Comparison of ENCODE assay signal across 9 cellular contexts in the genomic region with DNA sequence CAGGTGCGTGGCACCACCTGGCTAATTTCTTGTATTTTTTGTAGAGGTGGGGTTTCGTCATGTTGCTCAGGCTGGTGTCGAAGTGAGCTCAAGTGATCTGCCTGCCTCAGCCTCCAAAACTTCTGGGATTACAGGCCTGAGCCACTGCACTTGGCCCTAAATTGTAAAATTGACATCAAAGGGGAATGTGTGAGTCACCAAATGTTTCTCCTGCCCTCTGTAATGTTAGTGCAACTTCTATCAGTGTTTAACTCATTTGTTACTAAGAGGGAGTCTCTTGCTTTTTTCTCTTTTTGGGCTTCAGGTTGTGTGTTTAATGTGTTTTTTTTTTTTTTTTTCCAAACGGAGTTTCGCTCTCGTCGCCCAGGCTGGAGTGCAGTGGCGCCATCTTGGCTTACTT. TPM values are rescaled to one million over a fixed set of nuclear protein-coding genes. Genes with fewer than 3 reads are reported as not detected.
DNase-seq lines count a peak whose midpoint lies in the region; ATAC-seq and TF ChIP-seq lines count a peak whose summit lies in the region.
"Had no signal": no experiment of that assay in that cellular context is flagged by ENCODE, and none has a peak within 500 bp of the region (broad histone marks: within the 10 kb centered on the region; RNA-seq: fewer than 3 reads in every experiment).

No MANE protein-coding gene starts in this region.

- no peak overlapping the region for H3K27ac Mint-ChIP-seq in activated T-cell treated with anti-CD3 and anti-CD28 coated beads, Interleukin-2, amount 50 U/mL, for 72 hours
- no peak overlapping the region for H3K27ac Mint-ChIP-seq in activated T-helper 1 cell treated with anti-CD3 and anti-CD28 coated beads, Interleukin-12 subunit alpha, Interleukin-12 subunit beta, Interleukin-2, Interleukin-4 antibody, amounts not matched to agents 30 ng/mL and 10 ng/mL and 1 ng/mL, durations not matched to agents 14 hours and 24 hours and 36 hours

- no peak for TF ChIP-seq CTCF in suprapubic skin (IDR thresholded peaks at IDR 0.05)

- H3K4me1 ChIP-seq in suprapubic skin, result peaks cover 37% of the 10 kb centered on the region

- peaks cover 3% of the 10 kb centered on the region for H3K36me3 ChIP-seq in suprapubic skin

- peaks cover 24% of the 10 kb centered on the region for H3K4me1 Mint-ChIP-seq in activated T-cell treated with anti-CD3 and anti-CD28 coated beads, Interleukin-2, amount 50 U/mL, for 72 hours (ENCODE audit: low read depth)
- H3K4me1 Mint-ChIP-seq in activated T-helper 1 cell treated with anti-CD3 and anti-CD28 coated beads, Interleukin-12 subunit alpha, Interleukin-12 subunit beta, Interleukin-2, Interleukin-4 antibody, amounts not matched to agents 30 ng/mL and 10 ng/mL and 1 ng/mL, durations not matched to agents 14 hours and 24 hours and 36 hours (ENCODE audit: low read depth), result peaks cover 27% of the 10 kb centered on the region

- no peaks in the 10 kb centered on the region for H3K27me3 ChIP-seq in suprapubic skin

- peak overlapping the region; percentile 70 for H3K27ac ChIP-seq in suprapubic skin
- H3K27ac ChIP-seq in substantia nigra (ENCODE audit: low read depth, low read length, poor library complexity, severe bottlenecking), result no peak overlapping the region
- H3K27ac ChIP-seq: C4-2B had no signal

- 67% methylated on average over 8 of the region's 8 CpGs for WGBS in suprapubic skin

- peaks cover 1 to 3% of the 10 kb centered on the region in 2 donors for H3K36me3 Mint-ChIP-seq in activated T-cell treated with anti-CD3 and anti-CD28 coated beads, Interleukin-2, amount 50 U/mL, for 72 hours (ENCODE audit: insufficient read depth in 2 of 2)
- peaks cover 9% of the 10 kb centered on the region for H3K36me3 Mint-ChIP-seq in activated T-helper 1 cell treated with anti-CD3 and anti-CD28 coated beads, Interleukin-12 subunit alpha, Interleukin-12 subunit beta, Interleukin-2, Interleukin-4 antibody, amounts not matched to agents 30 ng/mL and 10 ng/mL and 1 ng/mL, durations not matched to agents 14 hours and 24 hours and 36 hours (ENCODE audit: low read depth)

- ATAC-seq in activated T-cell treated with anti-CD3 and anti-CD28 coated beads, Interleukin-2, amount 50 U/mL, for 72 hours (replicated peaks in 1 of 2), result no peak

- no peak for TF ChIP-seq POLR2A in suprapubic skin (IDR thresholded peaks at IDR 0.05)

- no peaks in the 10 kb centered on the region for H3K9me3 Mint-ChIP-seq in activated T-cell treated with anti-CD3 and anti-CD28 coated beads, Interleukin-2, amount 50 U/mL, for 72 hours
- no peaks in the 10 kb centered on the region for H3K9me3 Mint-ChIP-seq in activated T-helper 1 cell treated with anti-CD3 and anti-CD28 coated beads, Interleukin-12 subunit alpha, Interleukin-12 subunit beta, Interleukin-2, Interleukin-4 antibody, amounts not matched to agents 30 ng/mL and 10 ng/mL and 1 ng/mL, durations not matched to agents 14 hours and 24 hours and 36 hours

- H3K9me3 ChIP-seq in suprapubic skin, result no peaks in the 10 kb centered on the region

- H3K4me3 Mint-ChIP-seq in activated T-cell treated with anti-CD3 and anti-CD28 coated beads, Interleukin-2, amount 50 U/mL, for 72 hours, result peak overlapping the region; percentile 42 to 54
- H3K4me3 Mint-ChIP-seq in activated T-helper 1 cell treated with anti-CD3 and anti-CD28 coated beads, Interleukin-12 subunit alpha, Interleukin-12 subunit beta, Interleukin-2, Interleukin-4 antibody, amounts not matched to agents 30 ng/mL and 10 ng/mL and 1 ng/mL, durations not matched to agents 14 hours and 24 hours and 36 hours, result peak overlapping the region; percentile 73

- TF ChIP-seq EP300 in suprapubic skin (IDR thresholded peaks at IDR 0.05), result no peak

- H3K27me3 Mint-ChIP-seq in activated T-cell treated with anti-CD3 and anti-CD28 coated beads, Interleukin-2, amount 50 U/mL, for 72 hours (ENCODE audit: low read depth), result no peaks in the 10 kb centered on the region
- no peaks in the 10 kb centered on the region for H3K27me3 Mint-ChIP-seq in activated T-helper 1 cell treated with anti-CD3 and anti-CD28 coated beads, Interleukin-12 subunit alpha, Interleukin-12 subunit beta, Interleukin-2, Interleukin-4 antibody, amounts not matched to agents 30 ng/mL and 10 ng/mL and 1 ng/mL, durations not matched to agents 14 hours and 24 hours and 36 hours (ENCODE audit: insufficient read depth)

- peak overlapping the region; percentile 87 for H3K4me3 ChIP-seq in suprapubic skin

- no peak for DNase-seq in activated T-cell treated with anti-CD3 and anti-CD28 coated beads, Interleukin-2, amount 50 U/mL, for 72 hours
- DNase-seq in activated T-cell treated with anti-CD3 and anti-CD28 coated beads for 4 hours, result no peak
- DNase-seq in activated T-helper 1 cell treated with anti-CD3 and anti-CD28 coated beads, Interleukin-12 subunit alpha, Interleukin-12 subunit beta, Interleukin-2, Interleukin-4 antibody, amounts not matched to agents 30 ng/mL and 10 ng/mL and 1 ng/mL, durations not matched to agents 14 hours and 24 hours and 36 hours (ENCODE audit: low spot score), result no peak
- DNase-seq in glomerular visceral epithelial cell (ENCODE audit: extremely low spot score), result peak; percentile 31
- DNase-seq in suprapubic skin (ENCODE audit: low spot score in 2 of 2), result no peak
- no peak for DNase-seq in substantia nigra (lab: John Stamatoyannopoulos, UW)
- DNase-seq in OCI-M1 (lab: John Stamatoyannopoulos, UW), result no peak
- no peak for DNase-seq in posterior cingulate gyrus

- intact Hi-C loops in activated T-helper 1 cell treated with anti-CD3 and anti-CD28 coated beads, Interleukin-12 subunit alpha, Interleukin-12 subunit beta, Interleukin-2, Interleukin-4 antibody, amounts not matched to agents 30 ng/mL and 10 ng/mL and 1 ng/mL, durations not matched to agents 14 hours and 24 hours and 36 hours (cut with micrococcal nuclease), result loop anchor here (5.0 kb wide), 1 partner anchor 979 kb away; a partner anchor contains a TSS
- intact Hi-C loops in posterior cingulate gyrus (cut with DNase I), result loop anchor here (5.0 kb wide), 1 partner anchor 144 kb away; no protein-coding TSS in a partner anchor

RNA-seq across cellular contexts. Expression of a gene that starts 2.3 kb away (rescaled TPM):
- total RNA-seq in activated T-cell treated with anti-CD3 and anti-CD28 coated beads, Interleukin-2, amount 50 U/mL, for 72 hours, result 1 to 10 TPM; 6.7 to 7.1 TPM
- 7.9 and 8.6 TPM in 2 replicates for total RNA-seq in activated T-helper 1 cell treated with anti-CD3 and anti-CD28 coated beads, Interleukin-12 subunit alpha, Interleukin-12 subunit beta, Interleukin-2, Interleukin-4 antibody, amounts not matched to agents 30 ng/mL and 10 ng/mL and 1 ng/mL, durations not matched to agents 14 hours and 24 hours and 36 hours
- 10 to 100 TPM; 21.0 to 55.8 (median 35.6) TPM for total RNA-seq in suprapubic skin

RNA-seq across cellular contexts. Expression of a gene that starts 16.0 kb away (rescaled TPM):
- 10 to 100 TPM; 55.0 to 68.2 TPM for total RNA-seq in activated T-cell treated with anti-CD3 and anti-CD28 coated beads, Interleukin-2, amount 50 U/mL, for 72 hours
- 43.3 and 48.1 TPM in 2 replicates for total RNA-seq in activated T-helper 1 cell treated with anti-CD3 and anti-CD28 coated beads, Interleukin-12 subunit alpha, Interleukin-12 subunit beta, Interleukin-2, Interleukin-4 antibody, amounts not matched to agents 30 ng/mL and 10 ng/mL and 1 ng/mL, durations not matched to agents 14 hours and 24 hours and 36 hours
- 10 to 100 TPM; 17.2 to 33.1 (median 21.0) TPM for total RNA-seq in suprapubic skin

RNA-seq across cellular contexts. Expression of a gene that starts 16.0 kb away (rescaled TPM):
- 100 to 1,000 TPM; 109 to 119 TPM for total RNA-seq in activated T-cell treated with anti-CD3 and anti-CD28 coated beads, Interleukin-2, amount 50 U/mL, for 72 hours
- 72.6 and 75.9 TPM in 2 replicates for total RNA-seq in activated T-helper 1 cell treated with anti-CD3 and anti-CD28 coated beads, Interleukin-12 subunit alpha, Interleukin-12 subunit beta, Interleukin-2, Interleukin-4 antibody, amounts not matched to agents 30 ng/mL and 10 ng/mL and 1 ng/mL, durations not matched to agents 14 hours and 24 hours and 36 hours
- total RNA-seq in suprapubic skin, result 1 to 10 TPM; 4.1 to 9.2 (median 7.1) TPM

RNA-seq across cellular contexts. Expression of a gene that starts 36.2 kb away (rescaled TPM):
- under 1 TPM; 0.28 to 0.48 TPM for total RNA-seq in activated T-cell treated with anti-CD3 and anti-CD28 coated beads, Interleukin-2, amount 50 U/mL, for 72 hours
- 0.17 TPM in 1 of 2 replicates, not detected in the other for total RNA-seq in activated T-helper 1 cell treated with anti-CD3 and anti-CD28 coated beads, Interleukin-12 subunit alpha, Interleukin-12 subunit beta, Interleukin-2, Interleukin-4 antibody, amounts not matched to agents 30 ng/mL and 10 ng/mL and 1 ng/mL, durations not matched to agents 14 hours and 24 hours and 36 hours
- not detected for total RNA-seq in suprapubic skin

RNA-seq across cellular contexts. Expression of a gene that starts 58.2 kb away (rescaled TPM):
- not detected for total RNA-seq in activated T-cell treated with anti-CD3 and anti-CD28 coated beads, Interleukin-2, amount 50 U/mL, for 72 hours
- not detected in 2 replicates for total RNA-seq in activated T-helper 1 cell treated with anti-CD3 and anti-CD28 coated beads, Interleukin-12 subunit alpha, Interleukin-12 subunit beta, Interleukin-2, Interleukin-4 antibody, amounts not matched to agents 30 ng/mL and 10 ng/mL and 1 ng/mL, durations not matched to agents 14 hours and 24 hours and 36 hours
- 1 to 10 TPM in 3 of 4 donors, under 1 TPM in 1; 0.48 to 4.7 (median 1.9) TPM for total RNA-seq in suprapubic skin
